In the genomic region with DNA sequence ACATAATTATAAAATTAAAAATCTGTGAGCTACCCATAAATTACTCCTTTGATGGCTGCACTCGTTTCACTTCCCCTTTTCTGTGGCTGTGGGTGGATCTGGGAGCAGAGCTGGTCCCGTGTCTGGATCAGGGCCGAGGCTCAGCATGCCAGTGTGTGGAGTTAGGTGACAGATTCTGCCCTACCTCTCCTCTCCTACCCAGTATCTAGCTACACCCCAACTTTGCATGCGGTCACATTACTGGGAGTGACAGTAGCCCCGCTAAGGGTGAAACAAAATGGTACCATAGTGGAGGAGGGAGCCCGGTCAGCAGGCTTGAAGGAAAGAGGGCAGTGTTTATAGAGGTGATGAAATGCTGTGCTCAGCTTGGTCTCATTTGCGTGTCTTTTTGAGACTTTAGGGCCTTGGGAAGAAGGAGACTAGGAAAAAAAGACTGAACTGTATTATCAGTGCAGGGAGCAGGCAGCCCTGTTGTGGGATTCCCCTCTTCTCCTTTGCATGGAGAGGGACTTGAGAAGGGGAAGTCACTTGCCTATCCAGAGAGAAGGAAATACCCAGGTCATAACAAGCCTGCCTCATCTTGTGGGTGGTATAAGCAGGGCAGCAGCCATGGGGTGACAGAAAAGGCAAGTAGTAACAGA, we compare ENCODE assay signal across 9 cellular contexts. TPM values are rescaled to one million over a fixed set of nuclear protein-coding genes. Genes with fewer than 3 reads are reported as not detected.
A peak's percentile ranks its signal among the peaks of the same experiment; 100 is the strongest.
DNase-seq lines count a peak whose midpoint lies in the region; ATAC-seq, FAIRE-seq and TF ChIP-seq lines count a peak whose summit lies in the region.
"Had no signal": no experiment of that assay in that cellular context is flagged by ENCODE, and none has a peak within 500 bp of the region (broad histone marks: within the 10 kb centered on the region; RNA-seq: fewer than 3 reads in every experiment).

No MANE protein-coding gene starts in this region.

- H3K27ac ChIP-seq in right lobe of liver (no peak overlapping the region), HepG2 (ENCODE audit: extremely low read length, insufficient read depth, low read length) (no peak overlapping the region)
- H3K27ac ChIP-seq: epithelial cell of prostate had no signal

- BruUV-seq in HepG2 (replicated peaks; lab: Mats Ljungman, UMichigan): no TSS peak

- ATAC-seq in right lobe of liver: peak; percentile 38 to 80 (median 67)
- ATAC-seq in HepG2: no peak
- peak; percentile 57 for ATAC-seq in HG03066 (IDR thresholded peaks at IDR 0.05; ENCODE audit: low read depth, unreplicated experiment)

- no peak overlapping the region for H2AFZ ChIP-seq in HepG2 (ENCODE audit: low read length)

- TF ChIP-seq EP300 in HepG2 (IDR thresholded peaks at IDR 0.05; ENCODE audit: low read depth in 2 of 2, low read length in 2 of 2) (no peak), HepG2 (CRISPR knock-in tag; IDR thresholded peaks at IDR 0.05; ENCODE audit: borderline replicate concordance) (no peak)

- TF ChIP-seq POLR2A in right lobe of liver (IDR thresholded peaks at IDR 0.05) (no peak), HepG2 (IDR thresholded peaks at IDR 0.05; ENCODE audit: insufficient read depth in 1 of 2, low read depth in 2 of 2, low read length in 2 of 2) (no peak)

- DNase-seq in right lobe of liver (no peak), HepG2 (ENCODE audit: low spot score) (no peak), bronchial epithelial cell (ENCODE audit: low read depth) (no peak), amygdala (lab: John Stamatoyannopoulos, UW) (no peak), NCI-H524 (lab: John Stamatoyannopoulos, UW) (no peak), NCI-H345 treated with DMSO at 0.1 percent for 48 hours (lab: John Stamatoyannopoulos, UW; ENCODE audit: unreplicated experiment) (no peak), anterior cingulate cortex (lab: John Stamatoyannopoulos, UW) (no peak)

- H3K4me1 ChIP-seq in right lobe of liver (no peaks in the 10 kb centered on the region), HepG2 (ENCODE audit: insufficient read depth, low read length) (no peaks in the 10 kb centered on the region)

- TF ChIP-seq CTCF in right lobe of liver (IDR thresholded peaks at IDR 0.05) (no peak), HepG2 (CRISPR knock-in tag; IDR thresholded peaks at IDR 0.05) (no peak), bronchial epithelial cell (IDR thresholded peaks at IDR 0.05; ENCODE audit: insufficient read depth, low read length, severe bottlenecking) (no peak)

- CTCF ChIA-PET in HepG2 (lab: Yijun Ruan, JAX; ENCODE audit: low intra/inter-chr PET ratio, low total read pairs): no interaction called here

- WGBS in right lobe of liver (ENCODE audit: insufficient coverage, low coverage, low lambda C conversion rate, missing lambda C conversion rate): 38% methylated on average over 7 of the region's 7 CpGs
- 54% methylated on average over 7 of the region's 7 CpGs for WGBS in HepG2 (ENCODE audit: low lambda C conversion rate)

- no peaks in the 10 kb centered on the region for H4K20me1 ChIP-seq in HepG2 (ENCODE audit: insufficient read depth, low read length)

- H3K9me3 ChIP-seq in right lobe of liver (no peaks in the 10 kb centered on the region), HepG2 (ENCODE audit: low read length) (no peaks in the 10 kb centered on the region)

- no peaks in the 10 kb centered on the region for H3K79me2 ChIP-seq in HepG2 (ENCODE audit: insufficient read depth, low read length)

- intact Hi-C loops in right lobe of liver (cut with DNase I): no loop called here
- intact Hi-C loops in HepG2 (cut with micrococcal nuclease; ENCODE audit: unreplicated experiment): no loop called here

- H3K36me3 ChIP-seq in right lobe of liver (no peaks in the 10 kb centered on the region), HepG2 (replicated peaks in 1 of 2; ENCODE audit: control insufficient read depth in 1 of 2, insufficient read depth in 2 of 2, low read length in 2 of 2) (no peaks in the 10 kb centered on the region), bronchial epithelial cell (ENCODE audit: control insufficient read depth, insufficient read depth, low read length) (no peaks in the 10 kb centered on the region)

- H3K27me3 ChIP-seq in right lobe of liver: no peaks in the 10 kb centered on the region
- H3K27me3 ChIP-seq in HepG2 (ENCODE audit: control insufficient read depth in 1 of 2, insufficient read depth in 2 of 2, low read length in 2 of 2): no peaks in the 10 kb centered on the region
- H3K27me3 ChIP-seq in bronchial epithelial cell (ENCODE audit: control insufficient read depth, insufficient read depth, low read length): no peaks in the 10 kb centered on the region

- FAIRE-seq in HepG2 (lab: Jason Lieb, UNC) (no peak), bronchial epithelial cell (lab: Jason Lieb, UNC) (peak; percentile 60)

- H3K4me3 ChIP-seq in right lobe of liver (no peak overlapping the region), HepG2 (replicated peaks in 1 of 3; ENCODE audit: insufficient read depth in 1 of 3, low read depth in 2 of 3, low read length in 3 of 3) (no peak overlapping the region), bronchial epithelial cell (ENCODE audit: low read depth, low read length) (no peak overlapping the region)

- in situ Hi-C loops in HepG2 (cut with HindIII; ENCODE audit: extremely low pct_ligation_motif_present, low pct_unique_long_range_greater_than_20kb): no loop called here

- H3K9ac ChIP-seq in HepG2 (ENCODE audit: insufficient read depth, low read depth, low read length): no peak overlapping the region

- H3K4me2 ChIP-seq in HepG2 (ENCODE audit: low read depth, low read length): no peak overlapping the region

- POLR2A ChIA-PET in HepG2 (lab: Yijun Ruan, JAX): no interaction called here

- no peak for TF ChIP-seq RAD21 in HepG2 (CRISPR knock-in tag; IDR thresholded peaks at IDR 0.05)

TF ChIP-seq in HepG2, 621 proteins besides CTCF, POLR2A, EP300 and RAD21 (continues in another document):
- TF ChIP-seq, protein P1, sequence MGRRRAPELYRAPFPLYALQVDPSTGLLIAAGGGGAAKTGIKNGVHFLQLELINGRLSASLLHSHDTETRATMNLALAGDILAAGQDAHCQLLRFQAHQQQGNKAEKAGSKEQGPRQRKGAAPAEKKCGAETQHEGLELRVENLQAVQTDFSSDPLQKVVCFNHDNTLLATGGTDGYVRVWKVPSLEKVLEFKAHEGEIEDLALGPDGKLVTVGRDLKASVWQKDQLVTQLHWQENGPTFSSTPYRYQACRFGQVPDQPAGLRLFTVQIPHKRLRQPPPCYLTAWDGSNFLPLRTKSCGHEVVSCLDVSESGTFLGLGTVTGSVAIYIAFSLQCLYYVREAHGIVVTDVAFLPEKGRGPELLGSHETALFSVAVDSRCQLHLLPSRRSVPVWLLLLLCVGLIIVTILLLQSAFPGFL (CRISPR knock-in tag; IDR thresholded peaks at IDR 0.05): no peak
- TF ChIP-seq NFIC (IDR thresholded peaks at IDR 0.05; ENCODE audit: low read length) (no peak), KDM5A (IDR thresholded peaks at IDR 0.05; ENCODE audit: borderline replicate concordance, low read length) (no peak), SSRP1 (CRISPR knock-in tag; IDR thresholded peaks at IDR 0.05) (no peak), ZNF451 (CRISPR knock-in tag; IDR thresholded peaks at IDR 0.05) (no peak)

RNA-seq across cellular contexts. Expression of a gene that starts 48.4 kb away (rescaled TPM):
- 10 to 100 TPM in 3 of 6 experiments, 1 to 10 TPM in 3; 5.5 to 13.3 (median 10.4) TPM for total RNA-seq in right lobe of liver
- total RNA-seq in HepG2 (2016; rRNA removed; fragmentation: Illumina TruSeq; extraction: Trizol): 1.6 TPM in 2 replicates
- 2.0 and 2.5 TPM in 2 replicates for total RNA-seq in HepG2 (2016; cell fraction: cytosol; rRNA removed; fragmentation: Illumina TruSeq; extraction: Trizol; ENCODE audit: low read depth)
- total RNA-seq in HepG2 (2016; cell fraction: insoluble cytoplasmic fraction; rRNA removed; fragmentation: Illumina TruSeq; extraction: Trizol): 1.8 and 1.9 TPM in 2 replicates
- 1.4 TPM in 2 replicates for total RNA-seq in HepG2 (2016; cell fraction: membrane; rRNA removed; fragmentation: Illumina TruSeq; extraction: Trizol)
- total RNA-seq in HepG2 (2016; cell fraction: nucleus; rRNA removed; fragmentation: Illumina TruSeq; extraction: Trizol): 3.0 and 3.3 TPM in 2 replicates
- 0.39 and 0.45 TPM in 2 replicates for polyA plus RNA-seq in HepG2 (2011; rRNA removed)
- 0.25 and 0.41 TPM in 2 replicates for polyA plus RNA-seq in HepG2 (2011; cell fraction: cytosol; rRNA removed)
- polyA plus RNA-seq in HepG2 (2011; cell fraction: nucleus; rRNA removed): 0.45 and 0.52 TPM in 2 replicates
- polyA plus RNA-seq in HepG2 (2012): 0.28 and 0.37 TPM in 2 replicates
- polyA plus RNA-seq in HepG2 (2016; cell fraction: cytosol; fragmentation: Illumina TruSeq; extraction: Trizol; ENCODE audit: low read depth): 0.10 and 0.16 TPM in 2 replicates
- polyA plus RNA-seq in HepG2 (2016; cell fraction: insoluble cytoplasmic fraction; fragmentation: Illumina TruSeq; extraction: Trizol; ENCODE audit: low read depth): 1.3 and 1.4 TPM in 2 replicates
- 0.26 and 0.31 TPM in 2 replicates for polyA plus RNA-seq in HepG2 (2016; cell fraction: membrane; fragmentation: Illumina TruSeq; extraction: Trizol; ENCODE audit: low read depth)
- 1.0 and 1.2 TPM in 2 replicates for polyA plus RNA-seq in HepG2 (2016; cell fraction: nucleus; fragmentation: Illumina TruSeq; extraction: Trizol; ENCODE audit: insufficient read depth, low read depth)
- polyA minus RNA-seq in HepG2 (2011; rRNA and poly(A)+ RNA removed; ENCODE audit: low replicate concordance): 0.66 and 10.5 TPM in 2 replicates
- 0.53 and 0.59 TPM in 2 replicates for polyA minus RNA-seq in HepG2 (2011; cell fraction: cytosol; rRNA and poly(A)+ RNA removed)
- 1.7 and 3.1 TPM in 2 replicates for polyA minus RNA-seq in HepG2 (2011; cell fraction: nucleus; rRNA and poly(A)+ RNA removed)
- 8.4 and 11.3 TPM in 2 replicates for total RNA-seq in bronchial epithelial cell
